ENCODE assay signal across 16 cellular contexts in genomic region chr12:26711072-26711471, GRCh38.
"Had no signal": no experiment of that assay in that cellular context is flagged by ENCODE, and none has a peak within 500 bp of the region (broad histone marks: within the 10 kb centered on the region; RNA-seq: fewer than 3 reads in every experiment).

No MANE protein-coding gene starts in this region.

- ATAC-seq: activated naive CD8-positive, alpha-beta T cell treated with anti-CD3 and anti-CD28 coated beads, Interleukin-2, amount 50 U/mL, for 24 hours; mucosa of descending colon; naive thymus-derived CD4-positive, alpha-beta T cell; pancreas; sciatic nerve had no signal

- H3K27ac ChIP-seq: ascending aorta, colonic mucosa, pancreas, spleen, thoracic aorta, upper lobe of right lung had no signal

- H3K9me3 ChIP-seq: ascending aorta, colonic mucosa, mucosa of descending colon, pancreas, thoracic aorta, upper lobe of right lung had no signal

- DNase-seq: activated CD4-positive, alpha-beta T cell treated with anti-CD3 and anti-CD28 coated beads for 1 hour; activated CD4-positive, alpha-beta T cell treated with anti-CD3 and anti-CD28 coated beads, Interleukin-2, amount 50 U/mL, for 4 hours; activated naive CD4-positive, alpha-beta T cell treated with anti-CD3 and anti-CD28 coated beads for 36 hours; activated naive CD8-positive, alpha-beta T cell treated with anti-CD3 and anti-CD28 coated beads, Interleukin-2, amount 50 U/mL, for 24 hours; colonic mucosa; mesenchymal stem cell; mucosa of descending colon; naive thymus-derived CD4-positive, alpha-beta T cell; pancreas; spleen; stimulated activated CD4-positive, alpha-beta T cell treated with anti-CD3 and anti-CD28 coated beads, Interleukin-4, amount 100 ng/mL, for 4 hours; stimulated activated naive B cell treated with anti-CD40 and anti-IgM and Interleukin-4, amounts not matched to agents 10 μg/mL and 1 μg/mL and 100 μg/mL, for 72 hours; upper lobe of right lung had no signal

- H3K4me1 ChIP-seq: ascending aorta, colonic mucosa, spleen, upper lobe of right lung had no signal

- FAIRE-seq: pancreas had no signal

- H3K4me3 ChIP-seq: ascending aorta, colonic mucosa, mucosa of descending colon, pancreas, spleen, thoracic aorta, upper lobe of right lung had no signal

- H3K36me3 ChIP-seq: colonic mucosa had no signal

- H3K27me3 ChIP-seq: ascending aorta, colonic mucosa, pancreas, spleen, upper lobe of right lung had no signal
